Comparison of ENCODE assay signal across 10 cellular contexts in the genomic region with DNA sequence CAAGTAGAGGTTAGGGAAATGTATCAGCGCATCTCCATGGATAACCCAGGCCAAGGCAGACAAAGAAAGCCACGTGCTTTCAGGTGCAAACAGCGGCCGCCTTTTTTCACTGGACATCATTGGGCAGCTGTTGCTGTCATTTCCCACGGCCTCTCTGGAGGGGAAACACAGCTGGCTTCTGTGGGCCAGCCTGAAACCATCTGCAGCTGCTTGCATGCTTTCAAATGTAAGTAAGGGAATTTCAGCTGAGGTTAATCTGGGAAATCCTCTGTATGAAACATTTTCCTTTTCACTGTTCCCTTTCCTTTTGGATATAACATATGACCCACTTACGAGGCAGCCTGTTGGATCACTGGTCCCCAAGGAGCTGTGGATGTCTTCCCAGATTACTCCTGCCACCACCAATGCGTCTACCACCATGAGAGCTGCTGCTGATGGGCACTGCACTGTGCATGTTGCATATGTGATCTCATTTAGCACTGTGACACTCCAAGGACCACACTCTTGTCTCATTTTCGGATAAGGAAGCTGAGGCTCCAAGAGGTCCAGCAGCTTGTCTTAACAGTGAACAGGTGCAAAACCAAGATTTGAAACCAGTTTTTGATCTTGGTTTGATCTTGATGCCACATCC.
DNase-seq lines count a peak whose midpoint lies in the region; ATAC-seq and TF ChIP-seq lines count a peak whose summit lies in the region.
"Had no signal": no experiment of that assay in that cellular context is flagged by ENCODE, and none has a peak within 500 bp of the region (broad histone marks: within the 10 kb centered on the region; RNA-seq: fewer than 3 reads in every experiment).

No MANE protein-coding gene starts in this region.

- H3K27me3 Mint-ChIP-seq in memory B cell: no peaks in the 10 kb centered on the region
- no peaks in the 10 kb centered on the region for H3K27me3 Mint-ChIP-seq in mesothelial cell of epicardium (ENCODE audit: low read depth)
- H3K27me3 Mint-ChIP-seq: activated CD4-positive, alpha-beta T cell treated with anti-CD3 and anti-CD28 coated beads, Interleukin-2, amount 10 ng/mL, durations not matched to agents 7 days and 5 days had no signal

- peaks cover 70% of the 10 kb centered on the region for H3K4me1 Mint-ChIP-seq in memory B cell
- H3K4me1 Mint-ChIP-seq in mesothelial cell of epicardium: peaks cover 40% of the 10 kb centered on the region

- H3K4me3 Mint-ChIP-seq in memory B cell: no peak overlapping the region
- H3K4me3 Mint-ChIP-seq in mesothelial cell of epicardium: no peak overlapping the region
- H3K4me3 Mint-ChIP-seq: activated CD4-positive, alpha-beta T cell treated with anti-CD3 and anti-CD28 coated beads, Interleukin-2, amount 10 ng/mL, durations not matched to agents 7 days and 5 days had no signal

- H3K9me3 Mint-ChIP-seq in memory B cell (no peaks in the 10 kb centered on the region), mesothelial cell of epicardium (no peaks in the 10 kb centered on the region)
- H3K9me3 Mint-ChIP-seq: activated CD4-positive, alpha-beta T cell treated with anti-CD3 and anti-CD28 coated beads, Interleukin-2, amount 10 ng/mL, durations not matched to agents 7 days and 5 days had no signal

- no peak for TF ChIP-seq CTCF in mesothelial cell of epicardium (IDR thresholded peaks at IDR 0.05; ENCODE audit: unreplicated experiment)

- peak; percentile 79 for ATAC-seq in GM18511 (IDR thresholded peaks at IDR 0.05; ENCODE audit: unreplicated experiment)
- peak; percentile 87 for ATAC-seq in GM21528 (IDR thresholded peaks at IDR 0.05; ENCODE audit: low FRiP score, unreplicated experiment)
- ATAC-seq in HG03378 (IDR thresholded peaks at IDR 0.05; ENCODE audit: unreplicated experiment): peak; percentile 68
- ATAC-seq in memory B cell (ENCODE audit: low read depth): no peak

- DNase-seq in memory B cell (ENCODE audit: low spot score in 2 of 2): no peak
- no peak for DNase-seq in cerebellum (ENCODE audit: low spot score)
- no peak for DNase-seq in activated T-cell treated with anti-CD3 and anti-CD28 coated beads for 4 hours
- DNase-seq in mesothelial cell of epicardium (ENCODE audit: low spot score in 2 of 2, unreplicated experiment in 2 of 2): no peak
- DNase-seq in NCI-H2171 (lab: John Stamatoyannopoulos, UW): no peak
- DNase-seq: activated CD4-positive, alpha-beta T cell treated with anti-CD3 and anti-CD28 coated beads, Interleukin-2, amount 10 ng/mL, durations not matched to agents 7 days and 5 days; NCI-H1436 treated with DMSO at 0.1 percent for 48 hours had no signal

- H3K36me3 Mint-ChIP-seq in memory B cell (peaks cover 18% of the 10 kb centered on the region), mesothelial cell of epicardium (no peaks in the 10 kb centered on the region)

- H3K27ac Mint-ChIP-seq in memory B cell: peak overlapping the region; percentile 74
- no peak overlapping the region for H3K27ac Mint-ChIP-seq in mesothelial cell of epicardium
- H3K27ac Mint-ChIP-seq: activated CD4-positive, alpha-beta T cell treated with anti-CD3 and anti-CD28 coated beads, Interleukin-2, amount 10 ng/mL, durations not matched to agents 7 days and 5 days had no signal
